Comparison of ENCODE assay signal across 29 cellular contexts in the genomic region with DNA sequence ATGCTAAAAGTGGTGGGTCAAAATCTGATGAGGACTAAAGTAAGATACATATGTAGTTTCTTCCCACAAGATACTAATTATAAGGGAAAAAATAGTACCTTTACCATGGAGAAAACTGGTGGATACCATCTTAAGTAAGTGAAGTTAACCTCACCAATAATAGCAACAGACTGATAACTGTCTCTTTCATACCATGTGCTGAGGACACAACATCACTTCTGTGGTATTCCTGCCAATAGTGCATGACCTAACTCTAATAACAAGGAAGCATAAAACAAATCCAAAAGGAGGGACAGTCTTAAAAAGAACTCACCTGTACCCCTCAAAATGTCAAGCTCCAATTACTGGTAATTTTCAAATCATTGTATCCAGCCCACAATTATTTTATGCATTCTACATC. TPM values are rescaled to one million over a fixed set of nuclear protein-coding genes. Genes with fewer than 3 reads are reported as not detected.
"Had no signal": no experiment of that assay in that cellular context is flagged by ENCODE, and none has a peak within 500 bp of the region (broad histone marks: within the 10 kb centered on the region; RNA-seq: fewer than 3 reads in every experiment).

No MANE protein-coding gene starts in this region.

- H3K27me3 ChIP-seq: body of pancreas, colonic mucosa, esophagus squamous epithelium, gastroesophageal sphincter had no signal

- H3K36me3 ChIP-seq: colonic mucosa had no signal

- H3K27me3 Mint-ChIP-seq: activated B cell treated with CpG ODN at 0.5 μM for 24 hours; activated CD8-positive, alpha-beta T cell treated with anti-CD3 and anti-CD28 coated beads for 36 hours; activated naive CD8-positive, alpha-beta T cell; activated T-helper 17 cell treated with anti-CD3 and anti-CD28 coated beads, Interleukin-2, amount 50 U/mL, for 72 hours; T-helper 17 cell had no signal

- H3K4me3 ChIP-seq: body of pancreas, colonic mucosa, esophagus squamous epithelium, gastroesophageal sphincter had no signal

- H3K9me3 Mint-ChIP-seq: activated B cell treated with CpG ODN at 0.5 μM for 24 hours; activated CD8-positive, alpha-beta T cell treated with anti-CD3 and anti-CD28 coated beads for 36 hours; activated T-cell treated with anti-CD3 and anti-CD28 coated beads, Interleukin-2, amount 50 U/mL, for 4 hours; activated T-helper 17 cell treated with anti-CD3 and anti-CD28 coated beads, Interleukin-2, amount 50 U/mL, for 72 hours; T-helper 2 cell treated with Interferon-gamma antibody and Interleukin-4, amounts not matched to agents 5 μg/mL and 100 μg/mL, for 36 hours had no signal

- H3K4me3 Mint-ChIP-seq: activated B cell treated with CpG ODN at 0.5 μM for 24 hours; activated CD8-positive, alpha-beta T cell treated with anti-CD3 and anti-CD28 coated beads for 36 hours; activated naive CD8-positive, alpha-beta T cell; activated T-cell treated with anti-CD3 and anti-CD28 coated beads, Interleukin-2, amount 50 U/mL, for 4 hours; activated T-helper 17 cell treated with anti-CD3 and anti-CD28 coated beads, Interleukin-2, amount 50 U/mL, for 72 hours; T-helper 17 cell; T-helper 2 cell treated with Interferon-gamma antibody and Interleukin-4, amounts not matched to agents 5 μg/mL and 100 μg/mL, for 36 hours had no signal

- ATAC-seq: activated CD4-positive, CD25-positive, alpha-beta regulatory T cell treated with anti-CD3 and anti-CD28 coated beads, Interleukin-2, amount 50 U/mL, for 24 hours; activated CD8-positive, alpha-beta T cell treated with anti-CD3 and anti-CD28 coated beads for 36 hours; activated T-cell treated with anti-CD3 and anti-CD28 coated beads, Interleukin-2, amount 50 U/mL, for 4 hours; activated T-helper 17 cell treated with anti-CD3 and anti-CD28 coated beads, Interleukin-2, amount 50 U/mL, for 72 hours; body of pancreas; gastroesophageal sphincter; T-helper 17 cell had no signal

- H3K9me3 ChIP-seq: body of pancreas, colonic mucosa, esophagus squamous epithelium, gastroesophageal sphincter had no signal

- DNase-seq: activated B cell treated with CpG ODN at 0.5 μM for 24 hours; activated CD4-positive, alpha-beta T cell treated with anti-CD3 and anti-CD28 coated beads for 48 hours; activated CD4-positive, alpha-beta T cell treated with anti-CD3 and anti-CD28 coated beads, Interleukin-2, amount 50 U/mL, for 1 hour; activated CD4-positive, alpha-beta T cell treated with anti-CD3 and anti-CD28 coated beads, Interleukin-2, amount 50 U/mL, for 48 hours; activated CD8-positive, alpha-beta memory T cell treated with anti-CD3 and anti-CD28 coated beads for 24 hours; activated CD8-positive, alpha-beta T cell treated with anti-CD3 and anti-CD28 coated beads for 36 hours; activated effector memory CD4-positive, alpha-beta T cell treated with Interleukin-2 at 50 U/mL for 16 hours; activated gamma-delta T cell treated with Interleukin-2 at 50 U/mL for 16 hours; activated naive CD4-positive, alpha-beta T cell treated with anti-CD3 and anti-CD28 coated beads, Interleukin-2, amount 50 U/mL, for 16 hours; activated naive CD4-positive, alpha-beta T cell treated with Interleukin-2 at 50 U/mL for 16 hours; activated T-cell treated with anti-CD3 and anti-CD28 coated beads, Interleukin-2, amount 50 U/mL, for 4 hours; amniotic stem cell; anterior cingulate cortex; body of pancreas; central memory CD4-positive, alpha-beta T cell; cerebellar nuclear complex; colonic mucosa; effector CD8-positive, alpha-beta T cell; esophagus squamous epithelium; foreskin melanocyte; T-helper 1 cell; T-helper 17 cell; T1000; WERI-Rb-1 had no signal

- H3K4me1 Mint-ChIP-seq: activated B cell treated with CpG ODN at 0.5 μM for 24 hours had no signal

- H3K27ac Mint-ChIP-seq: activated B cell treated with CpG ODN at 0.5 μM for 24 hours; activated CD8-positive, alpha-beta T cell treated with anti-CD3 and anti-CD28 coated beads for 36 hours; activated naive CD8-positive, alpha-beta T cell; activated T-helper 17 cell treated with anti-CD3 and anti-CD28 coated beads, Interleukin-2, amount 50 U/mL, for 72 hours; T-helper 2 cell treated with Interferon-gamma antibody and Interleukin-4, amounts not matched to agents 5 μg/mL and 100 μg/mL, for 36 hours had no signal

RNA-seq across cellular contexts. Expression of a gene that starts 54.6 kb away (rescaled TPM):
- total RNA-seq: activated T-cell treated with anti-CD3 and anti-CD28 coated beads, Interleukin-2, amount 50 U/mL, for 4 hours had no signal
